8 cellular contexts compared by ENCODE assay signal in genomic region chr13:111092685-111093084, GRCh38.
"Had no signal": no experiment of that assay in that cellular context is flagged by ENCODE, and none has a peak within 500 bp of the region (broad histone marks: within the 10 kb centered on the region; RNA-seq: fewer than 3 reads in every experiment).

No MANE protein-coding gene starts in this region.

- DNase-seq: GDM1, GF-D8 had no signal

- FAIRE-seq: G401.6, GM12878, GM12891, GM12892, GM18507, GM19239 had no signal

- ATAC-seq: GM12878 had no signal

- H3K4me3 ChIP-seq: GM12878 had no signal
